Comparison of ENCODE assay signal across 20 cellular contexts in genomic region chr15:83087535-83087934, GRCh38. TPM values are rescaled to one million over a fixed set of nuclear protein-coding genes. Genes with fewer than 3 reads are reported as not detected.
"Had no signal": no experiment of that assay in that cellular context is flagged by ENCODE, and none has a peak within 500 bp of the region (broad histone marks: within the 10 kb centered on the region; RNA-seq: fewer than 3 reads in every experiment).

No MANE protein-coding gene starts in this region.

- H3K27ac ChIP-seq: hepatocyte, left ventricle myocardium inferior, ovary, spleen, suprapubic skin, thoracic aorta, tibial artery, upper lobe of right lung had no signal

- H3K4me1 ChIP-seq: suprapubic skin, tibial artery had no signal

- DNase-seq: islet precursor cell; left ventricle myocardium inferior; mesendoderm; naive thymus-derived CD4-positive, alpha-beta T cell; ovary; retina; right cardiac atrium; small intestine; spleen; stimulated activated CD4-positive, alpha-beta T cell treated with anti-CD3 and anti-CD28 coated beads, Interleukin-4, amount 100 ng/mL, for 24 hours; stimulated activated naive CD4-positive, alpha-beta T cell; tibial artery; trophoblast cell; upper lobe of right lung had no signal

- H3K79me2 ChIP-seq: hepatocyte had no signal

- H3K27me3 ChIP-seq: ovary, suprapubic skin, tibial artery, upper lobe of right lung had no signal

- H2AFZ ChIP-seq: hepatocyte had no signal

- H3K36me3 ChIP-seq: left ventricle myocardium inferior, ovary, spleen, suprapubic skin, thoracic aorta, tibial artery, upper lobe of right lung had no signal

- H3K4me2 ChIP-seq: hepatocyte had no signal

- H3K9me3 ChIP-seq: left ventricle myocardium inferior, ovary, spleen, suprapubic skin, thoracic aorta, tibial artery, upper lobe of right lung had no signal

- H3K4me3 ChIP-seq: hepatocyte, left ventricle myocardium inferior, lung, ovary, spleen, suprapubic skin, thoracic aorta, tibial artery, upper lobe of right lung had no signal

RNA-seq across cellular contexts. Expression of gene TM6SF1, which starts 19.9 kb away (rescaled TPM):
- total RNA-seq: mesothelial cell of epicardium, progenitor cell of endocrine pancreas had no signal
